In genomic region chr5:33482335-33482734, GRCh38 we compare ENCODE assay signal across 17 cellular contexts.
"Had no signal": no experiment of that assay in that cellular context is flagged by ENCODE, and none has a peak within 500 bp of the region (broad histone marks: within the 10 kb centered on the region; RNA-seq: fewer than 3 reads in every experiment).

No MANE protein-coding gene starts in this region.

- DNase-seq: activated CD4-positive, alpha-beta T cell treated with anti-CD3 and anti-CD28 coated beads, Interleukin-2, amount 50 U/mL, for 4 hours; activated CD4-positive, CD25-positive, alpha-beta regulatory T cell treated with anti-CD3 and anti-CD28 coated beads, Interleukin-2, amount 50 U/mL, for 72 hours; activated effector memory CD4-positive, alpha-beta T cell treated with anti-CD3 and anti-CD28 coated beads, Interleukin-2, amount 50 U/mL, for 16 hours; activated T-cell treated with anti-CD3 and anti-CD28 coated beads, Interleukin-2, amount 50 U/mL, for 4 hours; amniotic stem cell; body of pancreas; central memory CD4-positive, alpha-beta T cell; cortex of kidney; effector CD8-positive, alpha-beta T cell; hippocampal formation; left colon; stimulated activated CD4-positive, alpha-beta T cell treated with anti-CD3 and anti-CD28 coated beads, Interleukin-15, amount 100 ng/mL, for 24 hours; stimulated activated CD4-positive, alpha-beta T cell treated with anti-CD3 and anti-CD28 coated beads, Interleukin-4, amount 100 ng/mL, for 24 hours; stomach; uterus had no signal

- H3K9me3 ChIP-seq: body of pancreas, stomach, thoracic aorta, uterus had no signal

- H3K4me3 ChIP-seq: body of pancreas, stomach, thoracic aorta, uterus had no signal

- H3K4me1 ChIP-seq: stomach, uterus had no signal

- H3K36me3 ChIP-seq: thoracic aorta, uterus had no signal

- H3K27ac ChIP-seq: body of pancreas, stomach, thoracic aorta, uterus had no signal

- ATAC-seq: activated T-cell treated with anti-CD3 and anti-CD28 coated beads, Interleukin-2, amount 50 U/mL, for 4 hours; body of pancreas; left colon; natural killer cell treated with Interleukin-12 subunit alpha and Interleukin-12 subunit beta and Interleukin-15 and Interleukin-18, amount 100 ng/mL, for 72 hours had no signal

- H3K27me3 ChIP-seq: body of pancreas, stomach, uterus had no signal
